8 cellular contexts compared by ENCODE assay signal in the genomic region with DNA sequence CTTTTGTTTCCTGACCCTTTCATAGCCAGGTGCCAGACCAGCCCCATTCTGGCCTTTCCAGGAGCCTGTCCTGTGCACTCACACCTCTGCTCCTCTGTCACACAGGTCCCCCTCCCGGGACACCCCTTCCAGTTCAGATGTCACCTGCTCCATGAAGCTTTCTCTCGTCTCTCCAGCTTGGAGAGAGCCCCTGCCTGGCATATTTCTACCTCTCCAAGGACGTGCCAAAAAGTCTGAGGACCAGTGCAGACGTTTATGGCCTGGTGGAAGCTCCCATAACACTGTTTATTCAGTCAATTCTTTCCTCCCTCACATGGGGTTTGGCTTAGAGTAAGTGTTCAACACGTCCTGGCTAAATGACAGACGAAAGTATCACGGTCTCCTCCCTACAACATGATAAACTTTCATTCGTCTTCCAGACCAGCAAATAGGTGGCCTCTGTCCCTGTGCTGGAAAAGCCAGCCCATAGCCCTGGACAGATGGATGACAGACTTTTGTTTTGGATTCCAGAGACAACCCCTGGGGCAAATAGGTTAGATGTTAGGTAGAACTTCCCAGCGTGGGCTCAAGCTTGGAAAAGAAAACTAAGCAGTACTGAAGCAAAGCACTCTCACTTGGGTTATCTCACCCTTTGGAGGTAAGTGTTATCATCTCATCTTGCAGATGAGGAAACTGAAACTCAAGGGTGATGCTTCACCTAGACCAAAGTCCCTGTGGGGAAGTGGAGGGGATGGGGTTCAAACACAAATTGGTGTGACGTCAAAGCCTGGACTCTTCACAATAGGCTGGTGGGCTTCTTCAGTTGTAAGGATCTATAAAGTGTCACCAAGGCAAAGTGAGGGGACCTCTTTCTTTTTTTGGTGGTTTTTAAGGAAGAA. TPM values are rescaled to one million over a fixed set of nuclear protein-coding genes. Genes with fewer than 3 reads are reported as not detected.
DNase-seq lines count a peak whose midpoint lies in the region; ATAC-seq and TF ChIP-seq lines count a peak whose summit lies in the region.

No MANE protein-coding gene starts in this region.

- peak; percentile 22 to 29 for ATAC-seq in naive B cell (ENCODE audit: low read depth in 2 of 2)
- no peak for ATAC-seq in GM18907 (IDR thresholded peaks at IDR 0.05; ENCODE audit: unreplicated experiment)

- H3K9me3 ChIP-seq in ascending aorta: no peaks in the 10 kb centered on the region

- intact Hi-C loops in ascending aorta (cut with DNase I): loop anchor here (5.0 kb wide), 1 partner anchor 611 kb away; a partner anchor contains a TSS

- no peaks in the 10 kb centered on the region for H3K27me3 ChIP-seq in ascending aorta

- H3K4me1 Mint-ChIP-seq in naive B cell: peaks cover 42 to 53% (median 51%) of the 10 kb centered on the region in 3 donors

- H3K4me3 Mint-ChIP-seq in naive B cell: peak overlapping the region in 6 of 8 donors; percentile 84 to 95 (median 89)

- no peaks in the 10 kb centered on the region for H3K36me3 Mint-ChIP-seq in naive B cell

- H3K36me3 ChIP-seq in ascending aorta: no peaks in the 10 kb centered on the region

- no peaks in the 10 kb centered on the region for H3K9me3 Mint-ChIP-seq in naive B cell

- H3K4me3 ChIP-seq in ascending aorta: peak overlapping the region; percentile 90 to 93

- peak overlapping the region; percentile 95 to 97 for H3K27ac ChIP-seq in ascending aorta

- peaks cover 34 to 43% of the 10 kb centered on the region in 2 donors for H3K4me1 ChIP-seq in ascending aorta

- TF ChIP-seq CTCF in ascending aorta (IDR thresholded peaks at IDR 0.05): no peak

- no peaks in the 10 kb centered on the region for H3K27me3 Mint-ChIP-seq in naive B cell

- DNase-seq in stimulated activated CD4-positive, alpha-beta T cell treated with anti-CD3 and anti-CD28 coated beads, Interleukin-4, amount 100 ng/mL, for 24 hours: peak; percentile 49
- no peak for DNase-seq in stimulated activated CD4-positive, alpha-beta T cell treated with anti-CD3 and anti-CD28 coated beads, Interleukin-2, amount 100 ng/mL, for 48 hours
- DNase-seq in ascending aorta (ENCODE audit: low spot score in 2 of 2) (no peak), naive B cell (no peak), pons (ENCODE audit: low spot score) (no peak), 8988T (no peak), NCI-H524 treated with DMSO at 0.1 percent for 48 hours (lab: John Stamatoyannopoulos, UW) (no peak)

- peak overlapping the region; percentile 60 to 92 (median 84) for H3K27ac Mint-ChIP-seq in naive B cell

RNA-seq across cellular contexts. Expression of a gene that starts 52.9 kb away (rescaled TPM):
- 336 TPM for total RNA-seq in ascending aorta
- polyA plus RNA-seq in naive B cell (ENCODE audit: low read depth in 6 of 6): 10 to 100 TPM in 5 of 6 donors, 1 to 10 TPM in 1; 6.9 to 44.5 (median 20.8) TPM
